Comparison of ENCODE assay signal across 1 cellular context in the genomic region with DNA sequence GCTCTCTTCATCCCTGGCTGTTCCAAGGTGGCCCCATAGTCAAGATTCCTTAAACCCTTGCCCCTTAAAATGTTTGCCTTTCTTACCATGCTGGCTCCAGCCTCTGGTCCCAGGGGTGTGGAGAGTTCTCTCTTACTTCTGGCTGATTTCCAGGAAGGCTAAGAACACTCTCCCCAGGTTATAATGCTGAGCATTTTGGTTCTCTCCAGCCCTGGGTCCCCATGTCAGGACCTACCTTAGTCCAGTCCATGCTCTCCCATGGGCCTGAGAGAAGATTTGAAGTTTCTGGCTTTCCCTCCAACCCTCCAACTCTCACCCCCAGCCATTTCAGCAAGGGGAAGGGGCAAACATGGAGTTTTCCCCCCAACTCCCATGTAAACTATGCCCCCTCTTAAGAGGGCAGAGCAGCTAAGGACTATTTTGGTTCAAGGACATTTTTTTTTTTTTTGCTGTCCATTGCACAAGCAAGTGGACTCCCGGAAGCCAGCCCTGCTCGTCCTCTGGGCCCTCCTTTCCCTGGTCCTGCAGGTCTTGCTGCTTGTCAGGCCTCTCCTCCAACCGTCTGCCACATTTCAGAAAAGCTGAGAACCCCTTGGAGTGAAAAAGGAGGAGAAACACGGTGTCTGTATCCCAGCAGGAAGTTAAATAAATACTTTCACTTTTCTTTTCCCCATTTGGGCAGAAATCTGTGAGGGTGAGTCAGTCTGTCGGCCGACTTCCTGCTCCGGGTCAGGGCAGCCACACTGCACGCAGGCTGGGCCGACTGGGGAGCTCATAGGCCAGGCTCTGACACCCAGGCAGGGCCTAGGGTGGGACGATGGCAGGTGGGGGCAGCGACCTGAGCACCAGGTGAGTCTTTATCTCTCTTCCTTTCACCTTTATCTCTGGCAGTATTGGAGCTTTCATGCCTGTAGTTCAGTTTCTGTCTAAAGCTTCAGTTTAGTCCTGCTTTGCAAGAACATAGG.
TF ChIP-seq lines count a peak whose summit lies in the region.

A gene (plus strand): TSS at position 741 of the 965 bp plus-strand sequence. CDS start 77 bp downstream, at position 818.

TF ChIP-seq in K562, 482 proteins besides CTCF, POLR2A, EP300 and RAD21 (continued from another document and continues in another):
- TF ChIP-seq, protein P1, sequence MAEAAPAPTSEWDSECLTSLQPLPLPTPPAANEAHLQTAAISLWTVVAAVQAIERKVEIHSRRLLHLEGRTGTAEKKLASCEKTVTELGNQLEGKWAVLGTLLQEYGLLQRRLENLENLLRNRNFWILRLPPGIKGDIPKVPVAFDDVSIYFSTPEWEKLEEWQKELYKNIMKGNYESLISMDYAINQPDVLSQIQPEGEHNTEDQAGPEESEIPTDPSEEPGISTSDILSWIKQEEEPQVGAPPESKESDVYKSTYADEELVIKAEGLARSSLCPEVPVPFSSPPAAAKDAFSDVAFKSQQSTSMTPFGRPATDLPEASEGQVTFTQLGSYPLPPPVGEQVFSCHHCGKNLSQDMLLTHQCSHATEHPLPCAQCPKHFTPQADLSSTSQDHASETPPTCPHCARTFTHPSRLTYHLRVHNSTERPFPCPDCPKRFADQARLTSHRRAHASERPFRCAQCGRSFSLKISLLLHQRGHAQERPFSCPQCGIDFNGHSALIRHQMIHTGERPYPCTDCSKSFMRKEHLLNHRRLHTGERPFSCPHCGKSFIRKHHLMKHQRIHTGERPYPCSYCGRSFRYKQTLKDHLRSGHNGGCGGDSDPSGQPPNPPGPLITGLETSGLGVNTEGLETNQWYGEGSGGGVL (CRISPR knock-in tag; IDR thresholded peaks at IDR 0.05), result no peak
- TF ChIP-seq ELF1 (tag; IDR thresholded peaks at IDR 0.05), result peak; percentile 67; the same call in 1 of the 2 replicates
- TF ChIP-seq TAF7 (tag; IDR thresholded peaks at IDR 0.05), result no peak
- no peak for TF ChIP-seq TBL1XR1 (IDR thresholded peaks at IDR 0.05; ENCODE audit: low read length in 2 of 2)
- TF ChIP-seq CSDE1 (IDR thresholded peaks at IDR 0.05), result no peak
- TF ChIP-seq POLR2B (IDR thresholded peaks at IDR 0.05; ENCODE audit: low read depth, partially characterized antibody), result peak; percentile 16
- TF ChIP-seq CEBPG (CRISPR knock-in tag; IDR thresholded peaks at IDR 0.05), result no peak
- TF ChIP-seq CEBPG (tag; conservative IDR thresholded peaks at IDR 0.05 in 1 of 2, IDR thresholded peaks at IDR 0.05 in 1 of 2), result peak in 1 of 2 experiments; percentile 58; a peak in 2 of 4 replicates
- TF ChIP-seq, protein P2, sequence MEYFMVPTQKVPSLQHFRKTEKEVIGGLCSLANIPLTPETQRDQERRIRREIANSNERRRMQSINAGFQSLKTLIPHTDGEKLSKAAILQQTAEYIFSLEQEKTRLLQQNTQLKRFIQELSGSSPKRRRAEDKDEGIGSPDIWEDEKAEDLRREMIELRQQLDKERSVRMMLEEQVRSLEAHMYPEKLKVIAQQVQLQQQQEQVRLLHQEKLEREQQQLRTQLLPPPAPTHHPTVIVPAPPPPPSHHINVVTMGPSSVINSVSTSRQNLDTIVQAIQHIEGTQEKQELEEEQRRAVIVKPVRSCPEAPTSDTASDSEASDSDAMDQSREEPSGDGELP (CRISPR knock-in tag; IDR thresholded peaks at IDR 0.05; ENCODE audit: borderline replicate concordance), result peak; percentile 63
- no peak for TF ChIP-seq NCOA6 (IDR thresholded peaks at IDR 0.05)
- peak in 1 of 2 experiments; percentile 92; a peak in 2 of 4 replicates for TF ChIP-seq SRF (CRISPR knock-in tag; IDR thresholded peaks at IDR 0.05)
- TF ChIP-seq YY1 (IDR thresholded peaks at IDR 0.05; ENCODE audit: borderline replicate concordance in 1 of 3, control insufficient read depth in 1 of 3, extremely low read depth in 1 of 3, insufficient read depth in 3 of 3, insufficient read length in 1 of 3, insufficient replicate concordance in 2 of 3, low read depth in 1 of 3, low read length in 2 of 3), result peak in 2 of 3 experiments; percentile 16 to 24
- TF ChIP-seq, protein P3, sequence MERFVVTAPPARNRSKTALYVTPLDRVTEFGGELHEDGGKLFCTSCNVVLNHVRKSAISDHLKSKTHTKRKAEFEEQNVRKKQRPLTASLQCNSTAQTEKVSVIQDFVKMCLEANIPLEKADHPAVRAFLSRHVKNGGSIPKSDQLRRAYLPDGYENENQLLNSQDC (CRISPR knock-in tag; IDR thresholded peaks at IDR 0.05), result no peak
- TF ChIP-seq DPF2 (IDR thresholded peaks at IDR 0.05), result no peak
- TF ChIP-seq, protein P4, sequence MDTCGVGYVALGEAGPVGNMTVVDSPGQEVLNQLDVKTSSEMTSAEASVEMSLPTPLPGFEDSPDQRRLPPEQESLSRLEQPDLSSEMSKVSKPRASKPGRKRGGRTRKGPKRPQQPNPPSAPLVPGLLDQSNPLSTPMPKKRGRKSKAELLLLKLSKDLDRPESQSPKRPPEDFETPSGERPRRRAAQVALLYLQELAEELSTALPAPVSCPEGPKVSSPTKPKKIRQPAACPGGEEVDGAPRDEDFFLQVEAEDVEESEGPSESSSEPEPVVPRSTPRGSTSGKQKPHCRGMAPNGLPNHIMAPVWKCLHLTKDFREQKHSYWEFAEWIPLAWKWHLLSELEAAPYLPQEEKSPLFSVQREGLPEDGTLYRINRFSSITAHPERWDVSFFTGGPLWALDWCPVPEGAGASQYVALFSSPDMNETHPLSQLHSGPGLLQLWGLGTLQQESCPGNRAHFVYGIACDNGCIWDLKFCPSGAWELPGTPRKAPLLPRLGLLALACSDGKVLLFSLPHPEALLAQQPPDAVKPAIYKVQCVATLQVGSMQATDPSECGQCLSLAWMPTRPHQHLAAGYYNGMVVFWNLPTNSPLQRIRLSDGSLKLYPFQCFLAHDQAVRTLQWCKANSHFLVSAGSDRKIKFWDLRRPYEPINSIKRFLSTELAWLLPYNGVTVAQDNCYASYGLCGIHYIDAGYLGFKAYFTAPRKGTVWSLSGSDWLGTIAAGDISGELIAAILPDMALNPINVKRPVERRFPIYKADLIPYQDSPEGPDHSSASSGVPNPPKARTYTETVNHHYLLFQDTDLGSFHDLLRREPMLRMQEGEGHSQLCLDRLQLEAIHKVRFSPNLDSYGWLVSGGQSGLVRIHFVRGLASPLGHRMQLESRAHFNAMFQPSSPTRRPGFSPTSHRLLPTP (IDR thresholded peaks at IDR 0.05; ENCODE audit: borderline replicate concordance, extremely low read depth, insufficient read length), result no peak
- TF ChIP-seq PHF8 (IDR thresholded peaks at IDR 0.05; ENCODE audit: borderline replicate concordance, low read length), result peak; percentile 54; the same call in 1 of the 2 replicates
- peak; percentile 59 for TF ChIP-seq POLR2H (tag; IDR thresholded peaks at IDR 0.05; ENCODE audit: low read depth)
- no peak for TF ChIP-seq ZNF197 (CRISPR knock-in tag; IDR thresholded peaks at IDR 0.05; ENCODE audit: low read depth)
- peak; percentile 37; the same call in 1 of the 2 replicates for TF ChIP-seq L3MBTL2 (IDR thresholded peaks at IDR 0.05)
- TF ChIP-seq SUPT5H (IDR thresholded peaks at IDR 0.05), result 0 out of 2 replicates have a peak, but pooled peaks have one; percentile 26
- TF ChIP-seq, protein P5, sequence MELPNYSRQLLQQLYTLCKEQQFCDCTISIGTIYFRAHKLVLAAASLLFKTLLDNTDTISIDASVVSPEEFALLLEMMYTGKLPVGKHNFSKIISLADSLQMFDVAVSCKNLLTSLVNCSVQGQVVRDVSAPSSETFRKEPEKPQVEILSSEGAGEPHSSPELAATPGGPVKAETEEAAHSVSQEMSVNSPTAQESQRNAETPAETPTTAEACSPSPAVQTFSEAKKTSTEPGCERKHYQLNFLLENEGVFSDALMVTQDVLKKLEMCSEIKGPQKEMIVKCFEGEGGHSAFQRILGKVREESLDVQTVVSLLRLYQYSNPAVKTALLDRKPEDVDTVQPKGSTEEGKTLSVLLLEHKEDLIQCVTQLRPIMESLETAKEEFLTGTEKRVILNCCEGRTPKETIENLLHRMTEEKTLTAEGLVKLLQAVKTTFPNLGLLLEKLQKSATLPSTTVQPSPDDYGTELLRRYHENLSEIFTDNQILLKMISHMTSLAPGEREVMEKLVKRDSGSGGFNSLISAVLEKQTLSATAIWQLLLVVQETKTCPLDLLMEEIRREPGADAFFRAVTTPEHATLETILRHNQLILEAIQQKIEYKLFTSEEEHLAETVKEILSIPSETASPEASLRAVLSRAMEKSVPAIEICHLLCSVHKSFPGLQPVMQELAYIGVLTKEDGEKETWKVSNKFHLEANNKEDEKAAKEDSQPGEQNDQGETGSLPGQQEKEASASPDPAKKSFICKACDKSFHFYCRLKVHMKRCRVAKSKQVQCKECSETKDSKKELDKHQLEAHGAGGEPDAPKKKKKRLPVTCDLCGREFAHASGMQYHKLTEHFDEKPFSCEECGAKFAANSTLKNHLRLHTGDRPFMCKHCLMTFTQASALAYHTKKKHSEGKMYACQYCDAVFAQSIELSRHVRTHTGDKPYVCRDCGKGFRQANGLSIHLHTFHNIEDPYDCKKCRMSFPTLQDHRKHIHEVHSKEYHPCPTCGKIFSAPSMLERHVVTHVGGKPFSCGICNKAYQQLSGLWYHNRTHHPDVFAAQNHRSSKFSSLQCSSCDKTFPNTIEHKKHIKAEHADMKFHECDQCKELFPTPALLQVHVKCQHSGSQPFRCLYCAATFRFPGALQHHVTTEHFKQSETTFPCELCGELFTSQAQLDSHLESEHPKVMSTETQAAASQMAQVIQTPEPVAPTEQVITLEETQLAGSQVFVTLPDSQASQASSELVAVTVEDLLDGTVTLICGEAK (IDR thresholded peaks at IDR 0.05), result peak; percentile 90
- TF ChIP-seq, protein P5 (CRISPR knock-in tag; IDR thresholded peaks at IDR 0.05), result no peak
- 0 out of 2 replicates have a peak, but pooled peaks have one; percentile 59 for TF ChIP-seq NFRKB (IDR thresholded peaks at IDR 0.05; ENCODE audit: low read depth)
- no peak for TF ChIP-seq MCM2 (IDR thresholded peaks at IDR 0.05; ENCODE audit: low read depth)
- TF ChIP-seq, protein P6, sequence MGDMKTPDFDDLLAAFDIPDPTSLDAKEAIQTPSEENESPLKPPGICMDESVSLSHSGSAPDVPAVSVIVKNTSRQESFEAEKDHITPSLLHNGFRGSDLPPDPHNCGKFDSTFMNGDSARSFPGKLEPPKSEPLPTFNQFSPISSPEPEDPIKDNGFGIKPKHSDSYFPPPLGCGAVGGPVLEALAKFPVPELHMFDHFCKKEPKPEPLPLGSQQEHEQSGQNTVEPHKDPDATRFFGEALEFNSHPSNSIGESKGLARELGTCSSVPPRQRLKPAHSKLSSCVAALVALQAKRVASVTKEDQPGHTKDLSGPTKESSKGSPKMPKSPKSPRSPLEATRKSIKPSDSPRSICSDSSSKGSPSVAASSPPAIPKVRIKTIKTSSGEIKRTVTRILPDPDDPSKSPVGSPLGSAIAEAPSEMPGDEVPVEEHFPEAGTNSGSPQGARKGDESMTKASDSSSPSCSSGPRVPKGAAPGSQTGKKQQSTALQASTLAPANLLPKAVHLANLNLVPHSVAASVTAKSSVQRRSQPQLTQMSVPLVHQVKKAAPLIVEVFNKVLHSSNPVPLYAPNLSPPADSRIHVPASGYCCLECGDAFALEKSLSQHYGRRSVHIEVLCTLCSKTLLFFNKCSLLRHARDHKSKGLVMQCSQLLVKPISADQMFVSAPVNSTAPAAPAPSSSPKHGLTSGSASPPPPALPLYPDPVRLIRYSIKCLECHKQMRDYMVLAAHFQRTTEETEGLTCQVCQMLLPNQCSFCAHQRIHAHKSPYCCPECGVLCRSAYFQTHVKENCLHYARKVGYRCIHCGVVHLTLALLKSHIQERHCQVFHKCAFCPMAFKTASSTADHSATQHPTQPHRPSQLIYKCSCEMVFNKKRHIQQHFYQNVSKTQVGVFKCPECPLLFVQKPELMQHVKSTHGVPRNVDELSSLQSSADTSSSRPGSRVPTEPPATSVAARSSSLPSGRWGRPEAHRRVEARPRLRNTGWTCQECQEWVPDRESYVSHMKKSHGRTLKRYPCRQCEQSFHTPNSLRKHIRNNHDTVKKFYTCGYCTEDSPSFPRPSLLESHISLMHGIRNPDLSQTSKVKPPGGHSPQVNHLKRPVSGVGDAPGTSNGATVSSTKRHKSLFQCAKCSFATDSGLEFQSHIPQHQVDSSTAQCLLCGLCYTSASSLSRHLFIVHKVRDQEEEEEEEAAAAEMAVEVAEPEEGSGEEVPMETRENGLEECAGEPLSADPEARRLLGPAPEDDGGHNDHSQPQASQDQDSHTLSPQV (IDR thresholded peaks at IDR 0.05), result peak; percentile 68; the same call in 1 of the 2 replicates
- peak; percentile 39 to 50; a peak in 2 of 4 replicates for TF ChIP-seq NRF1 (conservative IDR thresholded peaks at IDR 0.05 in 1 of 2, IDR thresholded peaks at IDR 0.05 in 1 of 2)
- peak; percentile 64 for TF ChIP-seq BHLHE40 (IDR thresholded peaks at IDR 0.05; ENCODE audit: low read length)
- peak; percentile 87 for TF ChIP-seq FOSL1 (tag; conservative IDR thresholded peaks at IDR 0.05)
- TF ChIP-seq ETV1 (tag; conservative IDR thresholded peaks at IDR 0.05; ENCODE audit: low read depth), result 0 out of 2 replicates have a peak, but pooled peaks have one; percentile 27
- TF ChIP-seq GABPA (tag; conservative IDR thresholded peaks at IDR 0.05; ENCODE audit: low read depth), result peak; percentile 93
- TF ChIP-seq, protein P7, sequence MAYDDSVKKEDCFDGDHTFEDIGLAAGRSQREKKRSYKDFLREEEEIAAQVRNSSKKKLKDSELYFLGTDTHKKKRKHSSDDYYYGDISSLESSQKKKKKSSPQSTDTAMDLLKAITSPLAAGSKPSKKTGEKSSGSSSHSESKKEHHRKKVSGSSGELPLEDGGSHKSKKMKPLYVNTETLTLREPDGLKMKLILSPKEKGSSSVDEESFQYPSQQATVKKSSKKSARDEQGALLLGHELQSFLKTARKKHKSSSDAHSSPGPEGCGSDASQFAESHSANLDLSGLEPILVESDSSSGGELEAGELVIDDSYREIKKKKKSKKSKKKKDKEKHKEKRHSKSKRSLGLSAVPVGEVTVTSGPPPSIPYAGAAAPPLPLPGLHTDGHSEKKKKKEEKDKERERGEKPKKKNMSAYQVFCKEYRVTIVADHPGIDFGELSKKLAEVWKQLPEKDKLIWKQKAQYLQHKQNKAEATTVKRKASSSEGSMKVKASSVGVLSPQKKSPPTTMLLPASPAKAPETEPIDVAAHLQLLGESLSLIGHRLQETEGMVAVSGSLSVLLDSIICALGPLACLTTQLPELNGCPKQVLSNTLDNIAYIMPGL (CRISPR knock-in tag; IDR thresholded peaks at IDR 0.05), result no peak
